ENCODE assay signal across 20 cellular contexts in the genomic region with DNA sequence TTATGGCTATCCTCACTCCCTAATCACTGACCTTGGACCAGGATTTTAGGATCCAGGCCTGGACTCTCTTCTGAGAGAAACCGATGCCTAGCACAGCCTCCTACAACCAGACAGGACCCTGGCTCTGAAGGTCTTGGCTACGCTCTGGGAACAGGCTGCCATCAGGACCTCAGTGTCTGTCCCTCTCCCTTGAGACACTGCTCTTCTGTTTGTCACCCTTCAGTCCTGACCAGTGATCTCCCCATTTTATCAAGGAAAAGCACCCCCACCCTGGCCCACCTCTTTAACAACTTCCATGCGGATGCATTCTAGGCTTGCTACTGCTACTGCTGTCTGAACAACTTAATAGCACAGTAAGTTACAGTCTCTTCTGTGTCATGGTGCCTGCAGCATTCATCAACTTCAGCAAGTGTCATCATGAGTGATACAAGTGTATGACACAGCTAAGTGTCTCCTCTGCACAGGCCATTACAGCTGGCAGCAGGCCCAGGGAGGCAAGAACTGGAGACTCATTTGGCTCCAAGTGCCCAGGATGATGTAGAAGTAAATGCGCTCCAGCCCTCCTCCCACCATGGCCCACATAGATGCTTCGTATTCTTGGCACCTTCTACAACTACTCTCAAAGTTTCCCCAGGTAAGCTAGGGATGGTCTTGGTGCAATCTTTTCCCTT.
DNase-seq lines count a peak whose midpoint lies in the region; ATAC-seq lines count a peak whose summit lies in the region.
"Had no signal": no experiment of that assay in that cellular context is flagged by ENCODE, and none has a peak within 500 bp of the region (broad histone marks: within the 10 kb centered on the region; RNA-seq: fewer than 3 reads in every experiment).

No MANE protein-coding gene starts in this region.

- H3K4me1 Mint-ChIP-seq in T-cell, result no peaks in the 10 kb centered on the region
- H3K4me1 Mint-ChIP-seq: CD4-positive, alpha-beta memory T cell; T-helper 17 cell had no signal

- no peaks in the 10 kb centered on the region for H3K27me3 Mint-ChIP-seq in T-cell
- H3K27me3 Mint-ChIP-seq: CD4-positive, alpha-beta memory T cell had no signal

- H3K9me3 Mint-ChIP-seq in T-cell, result no peaks in the 10 kb centered on the region

- DNase-seq in NCI-H345 (lab: John Stamatoyannopoulos, UW) (peak; percentile 51), NCI-H345 treated with DMSO at 0.1 percent for 48 hours (lab: John Stamatoyannopoulos, UW; ENCODE audit: unreplicated experiment) (no peak), NCI-H1436 treated with DMSO at 0.1 percent for 48 hours (lab: John Stamatoyannopoulos, UW) (peak; percentile 55), NCI-H510A treated with DMSO at 0.1 percent for 48 hours (lab: John Stamatoyannopoulos, UW) (peak; percentile 49), kidney tubule cell (ENCODE audit: low spot score) (peak; percentile 10), occipital lobe (lab: John Stamatoyannopoulos, UW) (no peak), mesenteric fat pad (ENCODE audit: low spot score) (no peak), T-cell (no peak)
- DNase-seq: Calu3; CD4-positive, alpha-beta memory T cell; DND-41; Karpas-422; MG63; NCI-H1048; NCI-H1930; NCI-H526; T-helper 17 cell had no signal

- no peaks in the 10 kb centered on the region for H3K36me3 Mint-ChIP-seq in T-cell
- H3K36me3 Mint-ChIP-seq: CD4-positive, alpha-beta memory T cell had no signal

- POLR2A ChIA-PET in T-cell (lab: Charles Lee), result no interaction called here

- no peak overlapping the region for H3K4me3 Mint-ChIP-seq in T-cell
- H3K4me3 Mint-ChIP-seq: CD4-positive, alpha-beta memory T cell; IgD-negative memory B cell; T-helper 17 cell had no signal

- H3K27ac Mint-ChIP-seq in T-cell, result no peak overlapping the region
- H3K27ac Mint-ChIP-seq: IgD-negative memory B cell, T-helper 17 cell had no signal

- no peak for ATAC-seq in T-cell (replicated peaks in 1 of 4)
- ATAC-seq: A549, Panc1, T-helper 17 cell had no signal

- CTCF ChIA-PET in T-cell (lab: Charles Lee), result no interaction called here

Comparison
In these comparisons a context has a peak if more than half of its experiments do, and no peak if none do; other contexts are left out.
1. DNase-seq: peak in NCI-H345 (single experiment), NCI-H1436 treated with DMSO at 0.1 percent for 48 hours (single experiment), NCI-H510A treated with DMSO at 0.1 percent for 48 hours (single experiment) and kidney tubule cell (single experiment); none in NCI-H345 treated with DMSO at 0.1 percent for 48 hours (single experiment), occipital lobe (single experiment), mesenteric fat pad (single experiment) and T-cell (0 of 34).